ENCODE assay signal across 1 cellular context in genomic region chr12:11782914-11783420, GRCh38.
TF ChIP-seq lines count a peak whose summit lies in the region.

No MANE protein-coding gene starts in this region.

TF ChIP-seq in H1, 55 proteins besides CTCF, POLR2A, EP300 and RAD21 (continued from another document):
- TF ChIP-seq CHD7 (IDR thresholded peaks at IDR 0.05; ENCODE audit: insufficient replicate concordance, low read length) = no peak
